Comparison of ENCODE assay signal across 1 cellular context in genomic region chr4:179634862-179635261, GRCh38.
TF ChIP-seq lines count a peak whose summit lies in the region.

No MANE protein-coding gene starts in this region.

TF ChIP-seq in GM12878, 131 proteins besides CTCF, POLR2A, EP300 and RAD21:
- no peak for TF ChIP-seq CBX5 (IDR thresholded peaks at IDR 0.05; ENCODE audit: low read depth)
- TF ChIP-seq E2F4 (IDR thresholded peaks at IDR 0.05; ENCODE audit: low read depth, low read length) = no peak
- TF ChIP-seq BACH1 (IDR thresholded peaks at IDR 0.05; ENCODE audit: borderline replicate concordance) = no peak
- no peak for TF ChIP-seq SMARCA5 (IDR thresholded peaks at IDR 0.05)
